ENCODE assay signal across 10 cellular contexts in the genomic region with DNA sequence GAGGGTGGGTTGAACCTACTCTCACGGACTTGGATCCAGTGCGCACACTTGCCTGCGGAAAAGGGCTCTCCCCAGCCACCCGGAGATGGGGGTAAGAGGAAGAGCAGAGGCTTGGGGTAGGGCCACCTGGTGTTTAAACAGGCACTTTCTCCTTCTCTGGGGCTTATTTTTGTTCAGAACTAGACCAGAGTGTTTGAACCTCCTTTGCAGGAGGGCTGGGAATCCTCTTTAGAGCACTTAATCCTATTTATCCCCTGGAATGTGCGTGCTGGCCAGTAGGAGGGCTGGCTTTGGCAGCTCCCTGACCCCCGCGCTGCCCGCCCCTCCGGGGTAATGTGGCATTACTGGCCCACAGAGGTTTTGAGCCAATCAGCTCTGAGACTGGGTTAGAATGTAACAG. TPM values are rescaled to one million over a fixed set of nuclear protein-coding genes. Genes with fewer than 3 reads are reported as not detected.
DNase-seq lines count a peak whose midpoint lies in the region; ATAC-seq, FAIRE-seq and TF ChIP-seq lines count a peak whose summit lies in the region.
"Had no signal": no experiment of that assay in that cellular context is flagged by ENCODE, and none has a peak within 500 bp of the region (broad histone marks: within the 10 kb centered on the region; RNA-seq: fewer than 3 reads in every experiment).

No MANE protein-coding gene starts in this region.

- intact Hi-C loops in adrenal gland (cut with DNase I) = no loop called here

- CTCF ChIA-PET in H1 (lab: Charles Lee; ENCODE audit: partially characterized antibody) = interaction anchor here (0.6 to 1.6 kb wide), 7 partner anchors 23 to 408 kb away, joined by 3 to 4 read pairs (median 3); no protein-coding TSS in a partner anchor

- peaks cover 14% of the 10 kb centered on the region; the same call in 1 of the 2 replicates for H3K23me2 ChIP-seq in H1 (ENCODE audit: low read depth, low read length)

- H3K14ac ChIP-seq in H1 (ENCODE audit: insufficient read length) = no peak overlapping the region

- H4K91ac ChIP-seq in H1 (replicated peaks; ENCODE audit: insufficient read length, low read length) = no peak overlapping the region

- no peak for ATAC-seq in naive thymus-derived CD8-positive, alpha-beta T cell
- ATAC-seq in GM19395 (IDR thresholded peaks at IDR 0.05; ENCODE audit: unreplicated experiment) = no peak

- no peak overlapping the region for H3K4me3 ChIP-seq in Loucy (ENCODE audit: low read length, poor library complexity, severe bottlenecking)
- H3K4me3 ChIP-seq in H1 (ENCODE audit: extremely low read depth in 1 of 4, insufficient read depth in 2 of 4, low read depth in 3 of 4, low read length in 4 of 4) = peak overlapping the region in 1 of 4 experiments; percentile 91; a peak in 2 of 8 replicates
- no peak overlapping the region for H3K4me3 ChIP-seq in adrenal gland

- no peak for DNase-seq in D721Med (ENCODE audit: insufficient read length, low spot score)
- DNase-seq in H1 (ENCODE audit: low read depth in 1 of 2, low spot score in 2 of 2) = no peak
- no peak for DNase-seq in naive thymus-derived CD8-positive, alpha-beta T cell
- no peak for DNase-seq in NAMALWA (ENCODE audit: low spot score)
- DNase-seq in stimulated activated CD4-positive, alpha-beta T cell treated with anti-CD3 and anti-CD28 coated beads, Interleukin-2, amount 100 ng/mL, for 24 hours = no peak
- no peak for DNase-seq in adrenal gland
- DNase-seq: EL had no signal

- H3K56ac ChIP-seq in H1 (replicated peaks; ENCODE audit: insufficient read length, low read depth, low read length) = no peak overlapping the region

- no peak overlapping the region for H3K18ac ChIP-seq in H1 (ENCODE audit: extremely low read depth, low read length)

- no peak for TF ChIP-seq POLR2A in H1 (IDR thresholded peaks at IDR 0.05; ENCODE audit: control extremely low read depth in 1 of 2, low read depth in 2 of 2, low read length in 2 of 2)
- TF ChIP-seq POLR2A in adrenal gland (IDR thresholded peaks at IDR 0.05) = no peak

- H3K4ac ChIP-seq in H1 (replicated peaks; ENCODE audit: insufficient read length, low read depth, low read length) = no peak overlapping the region

- H3K9me3 ChIP-seq in Loucy (ENCODE audit: insufficient read depth, low read depth, low read length) = no peaks in the 10 kb centered on the region
- no peaks in the 10 kb centered on the region; a peak in 1 of 4 replicates for H3K9me3 ChIP-seq in H1 (ENCODE audit: insufficient read depth in 2 of 2, low read depth in 1 of 2, low read length in 1 of 2)
- no peaks in the 10 kb centered on the region for H3K9me3 ChIP-seq in adrenal gland (replicated peaks in 1 of 3)

- H4K5ac ChIP-seq in H1 (ENCODE audit: insufficient read length, low read depth, low read length) = no peak overlapping the region

- TF ChIP-seq CTCF in D721Med (IDR thresholded peaks at IDR 0.05; ENCODE audit: insufficient read depth, missing control alignments) (peak; percentile 24), Loucy (conservative IDR thresholded peaks at IDR 0.05; ENCODE audit: low read length) (peak; percentile 34), H1 (IDR thresholded peaks at IDR 0.05; ENCODE audit: control extremely low read depth in 1 of 3, insufficient read depth in 1 of 3, low read depth in 1 of 3, low read length in 3 of 3) (no peak; a peak in 1 of 4 replicates), adrenal gland (IDR thresholded peaks at IDR 0.05) (no peak)

- H2BK15ac ChIP-seq in H1 (ENCODE audit: low read length) = no peak overlapping the region

- H2BK120ac ChIP-seq in H1 (replicated peaks; ENCODE audit: low read depth, low read length) = no peak overlapping the region

- TF ChIP-seq RAD21 in H1 (IDR thresholded peaks at IDR 0.05 in 1 of 2, conservative IDR thresholded peaks at IDR 0.05 in 1 of 2; ENCODE audit: low read depth in 2 of 2, low read length in 2 of 2) = no peak

- no peak overlapping the region for H2BK12ac ChIP-seq in H1 (ENCODE audit: low read depth, low read length)

- H3K4me2 ChIP-seq in Loucy (ENCODE audit: low read depth, low read length, poor library complexity, severe bottlenecking) = no peak overlapping the region
- H3K4me2 ChIP-seq in H1 (ENCODE audit: insufficient read depth in 1 of 2, low read depth in 2 of 2, low read length in 2 of 2) = peak overlapping the region; percentile 18 to 91; a peak in 3 of 4 replicates

- no peaks in the 10 kb centered on the region for H3K9me3 Mint-ChIP-seq in naive thymus-derived CD8-positive, alpha-beta T cell

- H3K4me1 ChIP-seq in Loucy (ENCODE audit: insufficient read depth, low read length, poor library complexity, severe bottlenecking) = peaks cover 8% of the 10 kb centered on the region
- H3K4me1 ChIP-seq in H1 (replicated peaks in 1 of 4; ENCODE audit: control insufficient read depth in 3 of 4, insufficient read depth in 4 of 4, low read length in 3 of 4) = peaks cover 8 to 16% (median 11%) of the 10 kb centered on the region in 4 experiments; a peak in 6 of 7 replicates
- peaks cover 11 to 26% of the 10 kb centered on the region in 2 donors for H3K4me1 ChIP-seq in adrenal gland (replicated peaks in 1 of 2)

- no peak overlapping the region for H3K23ac ChIP-seq in H1 (ENCODE audit: insufficient read length)

- no peak overlapping the region for H2AK5ac ChIP-seq in H1 (ENCODE audit: low read depth, low read length)

- H2BK5ac ChIP-seq in H1 (ENCODE audit: low read depth, low read length) = no peak overlapping the region

- 28% methylated on average over 9 of the region's 9 CpGs; no CpG with 5 or more reads in 1 of the 2 experiments for WGBS in H1 (ENCODE audit: extremely low coverage in 1 of 2, insufficient coverage in 1 of 2, insufficient read length in 1 of 2, insufficient replicate concordance in 2 of 2, low coverage in 1 of 2, low lambda C conversion rate in 2 of 2, missing lambda C conversion rate in 1 of 2), 2 experiments
- WGBS in adrenal gland, 4 donors = 70 to 77% (median 74%) methylated on average over 8 to 9 of the region's 9 CpGs

- H4K20me1 ChIP-seq in Loucy (ENCODE audit: insufficient read depth, low read length, poor library complexity, severe bottlenecking) (peaks cover 19% of the 10 kb centered on the region), H1 (replicated peaks in 1 of 2; ENCODE audit: control insufficient read depth in 1 of 2, insufficient read depth in 2 of 2, low read length in 2 of 2) (peaks cover 7 to 11% of the 10 kb centered on the region in 2 experiments)

- H3K27ac ChIP-seq in H1 (ENCODE audit: low read depth, low read length) = no peak overlapping the region
- H3K27ac ChIP-seq in adrenal gland = no peak overlapping the region

- no peak overlapping the region for H2BK20ac ChIP-seq in H1 (ENCODE audit: low read length)

- no peak overlapping the region for H3K27ac Mint-ChIP-seq in naive thymus-derived CD8-positive, alpha-beta T cell

- no peaks in the 10 kb centered on the region for H3K9me2 ChIP-seq in Loucy (replicated peaks; ENCODE audit: low read depth, low read length)

- peaks cover 12% of the 10 kb centered on the region for H3K79me1 ChIP-seq in H1 (ENCODE audit: low read depth, low read length)

- peak overlapping the region in 8 of 10 donors; percentile 32 to 93 (median 72) for H3K4me3 Mint-ChIP-seq in naive thymus-derived CD8-positive, alpha-beta T cell

- H4K8ac ChIP-seq in H1 (ENCODE audit: extremely low read depth, insufficient read depth, low read length) = no peak overlapping the region

- no peak overlapping the region for H3K9ac ChIP-seq in Loucy (ENCODE audit: low read depth, low read length, poor library complexity, severe bottlenecking)
- no peak overlapping the region for H3K9ac ChIP-seq in H1 (replicated peaks in 1 of 4; ENCODE audit: extremely low read depth in 1 of 4, low read depth in 3 of 4, low read length in 3 of 4)

- POLR2A ChIA-PET in H1 (lab: Charles Lee; ENCODE audit: partially characterized antibody) = interaction anchor here (1.8 to 2.8 kb wide), 2 partner anchors 9 to 14 kb away, joined by 4 to 12 read pairs; a partner anchor contains a TSS
- POLR2A ChIA-PET in naive thymus-derived CD8-positive, alpha-beta T cell (lab: Charles Lee) = interaction anchor here (0.9 to 3.1 kb wide), 3 partner anchors 14 to 95 kb away, joined by 3 to 41 read pairs (median 25); a partner anchor contains a TSS

- no peaks in the 10 kb centered on the region for H3K36me3 ChIP-seq in Loucy (ENCODE audit: insufficient read depth, low read length)
- H3K36me3 ChIP-seq in H1 (ENCODE audit: control insufficient read depth in 2 of 4, insufficient read depth in 4 of 4, low read length in 3 of 4) = peaks cover 0 to 6% (median 0%) of the 10 kb centered on the region in 4 experiments; a peak in 1 of 8 replicates
- H3K36me3 ChIP-seq in adrenal gland (replicated peaks in 1 of 2) = no peaks in the 10 kb centered on the region

- H3K27me3 ChIP-seq in Loucy (ENCODE audit: insufficient read depth, low read length, poor library complexity, severe bottlenecking) = no peaks in the 10 kb centered on the region
- peaks cover 20 to 33% (median 26%) of the 10 kb centered on the region in 4 experiments for H3K27me3 ChIP-seq in H1 (replicated peaks in 1 of 4; ENCODE audit: control insufficient read depth in 3 of 4, extremely low read depth in 1 of 4, insufficient read depth in 3 of 4, low read length in 3 of 4)
- H3K27me3 ChIP-seq in adrenal gland = peaks cover 6% of the 10 kb centered on the region

- no peaks in the 10 kb centered on the region for H3K36me3 Mint-ChIP-seq in naive thymus-derived CD8-positive, alpha-beta T cell

- no peaks in the 10 kb centered on the region for H3F3A ChIP-seq in Loucy (ENCODE audit: low read depth)

- H3K27me3 Mint-ChIP-seq in naive thymus-derived CD8-positive, alpha-beta T cell = peaks cover 9 to 16% (median 12%) of the 10 kb centered on the region in 5 donors

- H2AFZ ChIP-seq in Loucy (ENCODE audit: low read length) (no peak overlapping the region), H1 (ENCODE audit: low read length) (no peak overlapping the region)

- peaks cover 14 to 27% (median 25%) of the 10 kb centered on the region in 4 donors for H3K4me1 Mint-ChIP-seq in naive thymus-derived CD8-positive, alpha-beta T cell

- FAIRE-seq in D721Med (lab: Jason Lieb, UNC) = no peak
- no peak for FAIRE-seq in H1 (lab: Jason Lieb, UNC)
- FAIRE-seq: keratinocyte had no signal

- H3K79me2 ChIP-seq in Loucy (ENCODE audit: insufficient read depth, low read length) = peaks cover 22% of the 10 kb centered on the region
- H3K79me2 ChIP-seq in H1 (ENCODE audit: control insufficient read depth in 1 of 2, insufficient read depth in 2 of 2, low read length in 2 of 2) = peaks cover 0 to 18% of the 10 kb centered on the region in 2 experiments; a peak in 2 of 4 replicates

- TF ChIP-seq EP300 in H1 (IDR thresholded peaks at IDR 0.05; ENCODE audit: borderline replicate concordance in 1 of 2, low read depth in 2 of 2, low read length in 2 of 2) = no peak

RNA-seq across cellular contexts. Expression of a gene that starts 2.0 kb away (rescaled TPM):
- 0.26 and 0.33 TPM in 2 replicates for total RNA-seq in H1 (2021; fragmentation: NEBNext Ultra II Directional; extraction: Animal tissue kit (Norgen Biotek cat#: 25700))
- polyA plus RNA-seq in H1 (2011; rRNA removed) (0.11 TPM in 2 replicates), adrenal gland (under 1 TPM; 0.10 to 0.37 (median 0.24) TPM)
- 0.09 TPM for polyA plus RNA-seq in H1 (2011; cell fraction: cytosol; rRNA removed)
- polyA plus RNA-seq in H1 (2011; cell fraction: nucleus; rRNA removed) = 0.10 TPM
- polyA plus RNA-seq in H1 (2012, experiment 1 of 2) = 0.05 to 0.15 TPM (median 0.08 TPM) in 4 replicates
- 0.13 TPM for polyA plus RNA-seq in H1 (2012, experiment 2 of 2)
- polyA plus RNA-seq in H1 (2013, experiment 1 of 2) = 0.10 TPM
- polyA plus RNA-seq in H1 (2013, experiment 2 of 2) = 0.07 TPM
- polyA minus RNA-seq in H1 (2011; rRNA and poly(A)+ RNA removed) = 0.05 TPM in 1 of 2 replicates, not detected in the other
- polyA minus RNA-seq in H1 (2011; cell fraction: cytosol; rRNA and poly(A)+ RNA removed) = 0.37 TPM
- 0.40 TPM for polyA minus RNA-seq in H1 (2011; cell fraction: nucleus; rRNA and poly(A)+ RNA removed)
- total RNA-seq in naive thymus-derived CD8-positive, alpha-beta T cell = under 1 TPM; 0.16 to 0.36 TPM
- under 1 TPM; 0.19 to 0.23 (median 0.20) TPM for polyA plus RNA-seq in naive thymus-derived CD8-positive, alpha-beta T cell
- 1 to 10 TPM in 4 of 8 donors, under 1 TPM in 4; 0.25 to 2.3 (median 1.1) TPM for total RNA-seq in adrenal gland

RNA-seq across cellular contexts. Expression of a gene that starts 2.7 kb away (rescaled TPM):
- total RNA-seq in H1 (2021; fragmentation: NEBNext Ultra II Directional; extraction: Animal tissue kit (Norgen Biotek cat#: 25700)) = 55.7 and 57.4 TPM in 2 replicates
- polyA plus RNA-seq in H1 (2011; rRNA removed) (27.9 and 30.5 TPM in 2 replicates), adrenal gland (10 to 100 TPM in 2 of 3 donors, 1 to 10 TPM in 1; 7.2 to 15.7 (median 10.1) TPM)
- polyA plus RNA-seq in H1 (2011; cell fraction: cytosol; rRNA removed) = 42.4 TPM
- 33.6 TPM for polyA plus RNA-seq in H1 (2011; cell fraction: nucleus; rRNA removed)
- 27.6 to 34.4 TPM (median 30.0 TPM) in 4 replicates for polyA plus RNA-seq in H1 (2012, experiment 1 of 2)
- polyA plus RNA-seq in H1 (2012, experiment 2 of 2) = 5.9 TPM
- polyA plus RNA-seq in H1 (2013, experiment 1 of 2) = 24.2 TPM
- polyA plus RNA-seq in H1 (2013, experiment 2 of 2) = 25.4 TPM
- 71.8 and 77.4 TPM in 2 replicates for polyA minus RNA-seq in H1 (2011; rRNA and poly(A)+ RNA removed)
- polyA minus RNA-seq in H1 (2011; cell fraction: cytosol; rRNA and poly(A)+ RNA removed) = 37.1 TPM
- 36.4 TPM for polyA minus RNA-seq in H1 (2011; cell fraction: nucleus; rRNA and poly(A)+ RNA removed)
- 10 to 100 TPM; 34.1 to 34.2 TPM for total RNA-seq in naive thymus-derived CD8-positive, alpha-beta T cell
- polyA plus RNA-seq in naive thymus-derived CD8-positive, alpha-beta T cell = 10 to 100 TPM in 2 of 3 donors, 1 to 10 TPM in 1; 9.0 to 17.1 (median 12.1) TPM
- 10 to 100 TPM; 13.2 to 25.3 (median 21.8) TPM for total RNA-seq in adrenal gland

RNA-seq across cellular contexts. Expression of a gene that starts 14.0 kb away (rescaled TPM):
- total RNA-seq in H1 (2021; fragmentation: NEBNext Ultra II Directional; extraction: Animal tissue kit (Norgen Biotek cat#: 25700)) = 2.4 and 3.3 TPM in 2 replicates
- polyA plus RNA-seq in H1 (2011; rRNA removed) (2.0 TPM in 2 replicates), adrenal gland (10 to 100 TPM in 1 of 3 donors, 1 to 10 TPM in 2; 6.8 to 28.5 (median 7.3) TPM)
- polyA plus RNA-seq in H1 (2011; cell fraction: cytosol; rRNA removed) = 1.6 TPM
- 1.7 TPM for polyA plus RNA-seq in H1 (2011; cell fraction: nucleus; rRNA removed)
- polyA plus RNA-seq in H1 (2012, experiment 1 of 2) = 1.3 to 1.7 TPM (median 1.4 TPM) in 4 replicates
- 1.8 TPM for polyA plus RNA-seq in H1 (2012, experiment 2 of 2)
- polyA plus RNA-seq in H1 (2013, experiment 1 of 2) = 1.8 TPM
- polyA plus RNA-seq in H1 (2013, experiment 2 of 2) = 1.7 TPM
- 0.73 and 1.2 TPM in 2 replicates for polyA minus RNA-seq in H1 (2011; rRNA and poly(A)+ RNA removed)
- 2.9 TPM for polyA minus RNA-seq in H1 (2011; cell fraction: cytosol; rRNA and poly(A)+ RNA removed)
- polyA minus RNA-seq in H1 (2011; cell fraction: nucleus; rRNA and poly(A)+ RNA removed) = 3.5 TPM
- 10 to 100 TPM; 11.2 to 11.5 TPM for total RNA-seq in naive thymus-derived CD8-positive, alpha-beta T cell
- 1 to 10 TPM; 2.5 to 2.7 (median 2.5) TPM for polyA plus RNA-seq in naive thymus-derived CD8-positive, alpha-beta T cell
- total RNA-seq in adrenal gland = 10 to 100 TPM; 15.2 to 34.9 (median 22.8) TPM

RNA-seq across cellular contexts. Expression of a gene that starts 41.9 kb away (rescaled TPM):
- 0.73 and 0.88 TPM in 2 replicates for total RNA-seq in H1 (2021; fragmentation: NEBNext Ultra II Directional; extraction: Animal tissue kit (Norgen Biotek cat#: 25700))
- 0.36 and 0.39 TPM in 2 replicates for polyA plus RNA-seq in H1 (2011; rRNA removed)
- polyA plus RNA-seq in H1 (2011; cell fraction: cytosol; rRNA removed) = 0.40 TPM
- 0.61 TPM for polyA plus RNA-seq in H1 (2011; cell fraction: nucleus; rRNA removed)
- polyA plus RNA-seq in H1 (2012, experiment 1 of 2) = 0.40 to 0.81 TPM (median 0.59 TPM) in 4 replicates
- 0.05 TPM for polyA plus RNA-seq in H1 (2012, experiment 2 of 2)
- 0.63 TPM for polyA plus RNA-seq in H1 (2013, experiment 1 of 2)
- polyA plus RNA-seq in H1 (2013, experiment 2 of 2) = 0.66 TPM
- 0.28 and 0.32 TPM in 2 replicates for polyA minus RNA-seq in H1 (2011; rRNA and poly(A)+ RNA removed)
- polyA minus RNA-seq in H1 (2011; cell fraction: cytosol; rRNA and poly(A)+ RNA removed) = not detected
- 0.40 TPM for polyA minus RNA-seq in H1 (2011; cell fraction: nucleus; rRNA and poly(A)+ RNA removed)
- under 1 TPM; 0.60 to 0.70 TPM for total RNA-seq in naive thymus-derived CD8-positive, alpha-beta T cell
- polyA plus RNA-seq in naive thymus-derived CD8-positive, alpha-beta T cell = under 1 TPM; 0.06 to 0.18 (median 0.13) TPM
- 1 to 10 TPM in 5 of 8 donors, under 1 TPM in 1, not detected in 2; 0.90 to 3.7 (median 1.5) TPM for total RNA-seq in adrenal gland
- 1 to 10 TPM in 2 of 3 donors, under 1 TPM in 1; 0.08 to 1.1 (median 1.0) TPM for polyA plus RNA-seq in adrenal gland

Comparison
In these comparisons a context has a peak if more than half of its experiments do, and no peak if none do; other contexts are left out.
1. CTCF ChIP-seq: peak in D721Med (single experiment) and Loucy (single experiment); none in H1 (0 of 3) and adrenal gland (0 of 6).